In genomic region chr3:178802259-178802658, GRCh38 we compare ENCODE assay signal across 15 cellular contexts.
DNase-seq lines count a peak whose midpoint lies in the region; ATAC-seq and TF ChIP-seq lines count a peak whose summit lies in the region.
"Had no signal": no experiment of that assay in that cellular context is flagged by ENCODE, and none has a peak within 500 bp of the region (broad histone marks: within the 10 kb centered on the region; RNA-seq: fewer than 3 reads in every experiment).

No MANE protein-coding gene starts in this region.

- DNase-seq in NCI-H748 (lab: John Stamatoyannopoulos, UW; ENCODE audit: unreplicated experiment) (peak; percentile 32), NCI-H748 treated with DMSO at 0.1 percent for 48 hours (lab: John Stamatoyannopoulos, UW) (no peak), NCI-H1092 treated with DMSO at 0.1 percent for 48 hours (lab: John Stamatoyannopoulos, UW) (peak; percentile 57), NCI-H2029 treated with DMSO at 0.1 percent for 48 hours (lab: John Stamatoyannopoulos, UW) (no peak), trophoblast cell (no peak), breast epithelium (ENCODE audit: low spot score in 2 of 2) (no peak)
- DNase-seq: ACHN, EL, H9, NCI-H1694 treated with DMSO at 0.1 percent for 48 hours, NCI-H2227 treated with DMSO at 0.1 percent for 48 hours had no signal

- no peak overlapping the region for H4K12ac ChIP-seq in trophoblast cell (ENCODE audit: low read depth, low read length)

- H2BK12ac ChIP-seq in trophoblast cell (ENCODE audit: low read length) = no peak overlapping the region

- H4K8ac ChIP-seq in trophoblast cell (ENCODE audit: low read depth, low read length) = no peak overlapping the region

- no peak overlapping the region for H2AFZ ChIP-seq in trophoblast cell (ENCODE audit: insufficient read depth, low read length, poor library complexity)

- H3K36me3 ChIP-seq in trophoblast cell (ENCODE audit: control insufficient read depth in 1 of 2, insufficient read depth in 2 of 2, low read length in 2 of 2) = no peaks in the 10 kb centered on the region
- H3K36me3 ChIP-seq in breast epithelium = no peaks in the 10 kb centered on the region

- TF ChIP-seq CTCF in breast epithelium (IDR thresholded peaks at IDR 0.05) = no peak

- no peak overlapping the region for H3K9ac ChIP-seq in trophoblast cell (ENCODE audit: low read length)

- no peak overlapping the region for H2BK5ac ChIP-seq in trophoblast cell (ENCODE audit: low read depth, low read length, poor library complexity)

- no peak overlapping the region for H2BK120ac ChIP-seq in trophoblast cell (ENCODE audit: insufficient read depth, low read length, poor library complexity)

- intact Hi-C loops in breast epithelium (cut with DNase I; ENCODE audit: low total_unique reads) = no loop called here

- no peaks in the 10 kb centered on the region for H3K79me2 ChIP-seq in trophoblast cell (ENCODE audit: control insufficient read depth, insufficient read depth, low read length, poor library complexity)

- no peak overlapping the region for H3K4me3 ChIP-seq in trophoblast cell (ENCODE audit: low read depth, low read length)
- no peak overlapping the region for H3K4me3 ChIP-seq in breast epithelium
- H3K4me3 ChIP-seq: K562 had no signal

- no peak overlapping the region for H3K23ac ChIP-seq in trophoblast cell (ENCODE audit: low read length)

- H3K18ac ChIP-seq in trophoblast cell (ENCODE audit: low read length) = no peak overlapping the region

- H3K27me3 ChIP-seq in trophoblast cell (ENCODE audit: insufficient read depth, low read length) (no peaks in the 10 kb centered on the region), breast epithelium (no peaks in the 10 kb centered on the region)

- H3K27ac ChIP-seq in trophoblast cell (ENCODE audit: low read depth, low read length) (no peak overlapping the region), breast epithelium (no peak overlapping the region)
- H3K27ac ChIP-seq: C4-2B had no signal

- ATAC-seq in GM21390 (IDR thresholded peaks at IDR 0.05; ENCODE audit: unreplicated experiment) = peak; percentile 46
- ATAC-seq: K562, Panc1 had no signal

- no peak overlapping the region for H3K14ac ChIP-seq in trophoblast cell (ENCODE audit: low read length)

- no peak overlapping the region for H4K91ac ChIP-seq in trophoblast cell (ENCODE audit: low read depth, low read length)

- H3K9me3 ChIP-seq in trophoblast cell (ENCODE audit: insufficient read depth, low read depth, low read length) (no peaks in the 10 kb centered on the region), breast epithelium (no peaks in the 10 kb centered on the region)

- no peak overlapping the region for H2AK5ac ChIP-seq in trophoblast cell (ENCODE audit: low read length)

- no peaks in the 10 kb centered on the region for H3K79me1 ChIP-seq in trophoblast cell (ENCODE audit: low read length)

- no peak for TF ChIP-seq POLR2A in breast epithelium (IDR thresholded peaks at IDR 0.05)

- H3K4me1 ChIP-seq in trophoblast cell (ENCODE audit: control insufficient read depth in 1 of 2, insufficient read depth in 2 of 2, low read length in 2 of 2) (peaks cover 3 to 4% of the 10 kb centered on the region in 2 experiments), breast epithelium (no peaks in the 10 kb centered on the region)

- no CpG with 5 or more reads among the region's 3 CpGs for WGBS in trophoblast cell (ENCODE audit: extremely low coverage, insufficient coverage, insufficient read length)

- no peak overlapping the region for H3K4ac ChIP-seq in trophoblast cell (ENCODE audit: low read depth, low read length)

- H3K4me2 ChIP-seq in trophoblast cell (ENCODE audit: low read length) = no peak overlapping the region

Comparison
In these comparisons a context has a peak if more than half of its experiments do, and no peak if none do; other contexts are left out.
1. DNase-seq: peak in NCI-H748 (single experiment) and NCI-H1092 treated with DMSO at 0.1 percent for 48 hours (single experiment); none in NCI-H748 treated with DMSO at 0.1 percent for 48 hours (single experiment), NCI-H2029 treated with DMSO at 0.1 percent for 48 hours (single experiment), trophoblast cell (0 of 2) and breast epithelium (0 of 2).